ENCODE assay signal across 28 cellular contexts in genomic region chr4:5539584-5539983, GRCh38.
"Had no signal": no experiment of that assay in that cellular context is flagged by ENCODE, and none has a peak within 500 bp of the region (broad histone marks: within the 10 kb centered on the region; RNA-seq: fewer than 3 reads in every experiment).

No MANE protein-coding gene starts in this region.

- DNase-seq: colonic mucosa; cortex of kidney; dermis blood vessel endothelial cell; dorsolateral prefrontal cortex; effector CD4-positive, alpha-beta T cell; effector CD8-positive, alpha-beta T cell; effector memory CD4-positive, alpha-beta T cell; effector memory CD8-positive, alpha-beta T cell; endodermal cell; erythroblast; esophagus squamous epithelium; foreskin fibroblast; foreskin keratinocyte; foreskin melanocyte; gastrocnemius medialis; glutamatergic neuron; head of caudate nucleus; heart left ventricle; heart right ventricle had no signal

- H3K27ac ChIP-seq: colonic mucosa, coronary artery, dorsolateral prefrontal cortex, epithelial cell of prostate, esophagus muscularis mucosa, esophagus squamous epithelium, foreskin keratinocyte, gastrocnemius medialis, gastroesophageal sphincter, heart left ventricle, heart right ventricle had no signal

- FAIRE-seq: colon, endometrium, endothelial cell of umbilical vein, frontal cortex had no signal

- H3K9me3 ChIP-seq: colonic mucosa, gastrocnemius medialis had no signal

- H3K27me3 ChIP-seq: colonic mucosa, esophagus muscularis mucosa, esophagus squamous epithelium, foreskin keratinocyte, gastrocnemius medialis, gastroesophageal sphincter, heart left ventricle, heart right ventricle had no signal

- H3K36me3 ChIP-seq: colonic mucosa, esophagus squamous epithelium, gastrocnemius medialis, heart left ventricle, heart right ventricle had no signal

- H3K4me1 ChIP-seq: colonic mucosa, esophagus muscularis mucosa, esophagus squamous epithelium, foreskin keratinocyte, gastrocnemius medialis, gastroesophageal sphincter, heart left ventricle, heart right ventricle had no signal

- H3K4me3 ChIP-seq: colonic mucosa, coronary artery, dorsolateral prefrontal cortex, esophagus muscularis mucosa, esophagus squamous epithelium, gastrocnemius medialis, gastroesophageal sphincter, heart left ventricle, heart right ventricle had no signal

- ATAC-seq: effector memory CD8-positive, alpha-beta T cell; esophagus mucosa; foreskin keratinocyte; gastrocnemius medialis; gastroesophageal sphincter; heart left ventricle; heart right ventricle had no signal
